Comparison of ENCODE assay signal across 8 cellular contexts in genomic region chr7:76165973-76166403, GRCh38. TPM values are rescaled to one million over a fixed set of nuclear protein-coding genes. Genes with fewer than 3 reads are reported as not detected.
DNase-seq lines count a peak whose midpoint lies in the region; ATAC-seq, FAIRE-seq and TF ChIP-seq lines count a peak whose summit lies in the region.

No MANE protein-coding gene starts in this region.

- H3K27ac Mint-ChIP-seq in neural crest cell (ENCODE audit: unreplicated experiment): peak overlapping the region; percentile 99

- peaks cover 0 to 13% (median 8%) of the 10 kb centered on the region in 10 experiments; a peak in 15 of 20 replicates for H3K4me1 ChIP-seq in BLaER1 treated with 17β-estradiol and CSF1 and Interleukin-3, amounts not matched to agents 10 nM and 100 nM
- H3K4me1 ChIP-seq in ectodermal cell (ENCODE audit: control insufficient read depth, insufficient read depth, low read length): peaks cover 5% of the 10 kb centered on the region

- DNase-seq in neural crest cell (ENCODE audit: low read depth, low spot score) (no peak), RCC 7860 (ENCODE audit: low spot score) (no peak)
- no peak for DNase-seq in stimulated activated CD4-positive, alpha-beta T cell treated with anti-CD3 and anti-CD28 coated beads, Interleukin-2, amount 100 ng/mL, for 24 hours
- no peak for DNase-seq in central memory CD4-positive, alpha-beta T cell

- peak overlapping the region; percentile 77 to 94 (median 88) for H3K4me2 ChIP-seq in BLaER1 treated with 17β-estradiol and CSF1 and Interleukin-3, amounts not matched to agents 10 nM and 100 nM

- no peaks in the 10 kb centered on the region for H4K20me1 ChIP-seq in BLaER1 treated with 17β-estradiol and CSF1 and Interleukin-3, amounts not matched to agents 10 nM and 100 nM

- no peaks in the 10 kb centered on the region for H3K36me3 Mint-ChIP-seq in neural crest cell (ENCODE audit: low read depth)

- H3K9me3 Mint-ChIP-seq in neural crest cell: no peaks in the 10 kb centered on the region

- ATAC-seq in GM21381 (IDR thresholded peaks at IDR 0.05; ENCODE audit: unreplicated experiment): no peak

- no peaks in the 10 kb centered on the region for H3K27me3 Mint-ChIP-seq in neural crest cell (ENCODE audit: low read depth)

- no peak for FAIRE-seq in RCC 7860 (lab: Jason Lieb, UNC)

- peaks cover 19% of the 10 kb centered on the region for H3K4me1 Mint-ChIP-seq in neural crest cell

- H3K9ac ChIP-seq in BLaER1 treated with 17β-estradiol and CSF1 and Interleukin-3, amounts not matched to agents 10 nM and 100 nM: peak overlapping the region in 9 of 11 experiments; percentile 68 to 79 (median 76); a peak in 16 of 22 replicates

- peak overlapping the region; percentile 54 to 82 (median 69) for H3K4me3 ChIP-seq in BLaER1 treated with 17β-estradiol and CSF1 and Interleukin-3, amounts not matched to agents 10 nM and 100 nM
- peak overlapping the region; percentile 50 for H3K4me3 ChIP-seq in ectodermal cell (ENCODE audit: insufficient read depth, low read depth, low read length)

- peaks cover 0 to 13% (median 9%) of the 10 kb centered on the region in 11 experiments; a peak in 7 of 22 replicates for H3K27me3 ChIP-seq in BLaER1 treated with 17β-estradiol and CSF1 and Interleukin-3, amounts not matched to agents 10 nM and 100 nM
- H3K27me3 ChIP-seq in ectodermal cell (ENCODE audit: control insufficient read depth, insufficient read depth, low read length, poor library complexity, severe bottlenecking): no peaks in the 10 kb centered on the region

- WGBS in ectodermal cell, 2 experiments: 95 to 96% methylated on average over 15 of the region's 15 CpGs

- H3K9me3 ChIP-seq in BLaER1 treated with 17β-estradiol and CSF1 and Interleukin-3, amounts not matched to agents 10 nM and 100 nM (replicated peaks in 1 of 11): no peaks in the 10 kb centered on the region
- H3K9me3 ChIP-seq in KOPT-K1 (ENCODE audit: insufficient read depth, low read length, poor library complexity, severe bottlenecking): no peaks in the 10 kb centered on the region
- no peaks in the 10 kb centered on the region for H3K9me3 ChIP-seq in ectodermal cell (ENCODE audit: control insufficient read depth, low read length)

- H3K4me3 Mint-ChIP-seq in neural crest cell: peak overlapping the region; percentile 87

- peak overlapping the region; percentile 32 to 71 (median 50); a peak in 19 of 22 replicates for H3K27ac ChIP-seq in BLaER1 treated with 17β-estradiol and CSF1 and Interleukin-3, amounts not matched to agents 10 nM and 100 nM
- peak overlapping the region; percentile 48 for H3K27ac ChIP-seq in KOPT-K1 (ENCODE audit: low read depth, low read length, poor library complexity, severe bottlenecking)
- peak overlapping the region; percentile 79 for H3K27ac ChIP-seq in ectodermal cell (ENCODE audit: insufficient read depth, low read depth, low read length, poor library complexity, severe bottlenecking)

- H3K36me3 ChIP-seq in BLaER1 treated with 17β-estradiol and CSF1 and Interleukin-3, amounts not matched to agents 10 nM and 100 nM: no peaks in the 10 kb centered on the region
- H3K36me3 ChIP-seq in KOPT-K1 (ENCODE audit: insufficient read depth, low read length) (no peaks in the 10 kb centered on the region), ectodermal cell (ENCODE audit: control insufficient read depth, insufficient read depth, low read length) (no peaks in the 10 kb centered on the region)

- TF ChIP-seq CTCF in neural crest cell (conservative IDR thresholded peaks at IDR 0.05): no peak

RNA-seq across cellular contexts. Expression of gene SRRM3, which starts 35.7 kb away (rescaled TPM):
- 5.1 TPM for polyA plus RNA-seq in ectodermal cell (2013, experiment 1 of 4)
- 5.7 TPM for polyA plus RNA-seq in ectodermal cell (2013, experiment 2 of 4)
- polyA plus RNA-seq in ectodermal cell (2013, experiment 3 of 4): 6.0 TPM
- polyA plus RNA-seq in ectodermal cell (2013, experiment 4 of 4): 4.8 TPM
- total RNA-seq in neural crest cell: 4.6 and 4.9 TPM in 2 replicates
